In the genomic region with DNA sequence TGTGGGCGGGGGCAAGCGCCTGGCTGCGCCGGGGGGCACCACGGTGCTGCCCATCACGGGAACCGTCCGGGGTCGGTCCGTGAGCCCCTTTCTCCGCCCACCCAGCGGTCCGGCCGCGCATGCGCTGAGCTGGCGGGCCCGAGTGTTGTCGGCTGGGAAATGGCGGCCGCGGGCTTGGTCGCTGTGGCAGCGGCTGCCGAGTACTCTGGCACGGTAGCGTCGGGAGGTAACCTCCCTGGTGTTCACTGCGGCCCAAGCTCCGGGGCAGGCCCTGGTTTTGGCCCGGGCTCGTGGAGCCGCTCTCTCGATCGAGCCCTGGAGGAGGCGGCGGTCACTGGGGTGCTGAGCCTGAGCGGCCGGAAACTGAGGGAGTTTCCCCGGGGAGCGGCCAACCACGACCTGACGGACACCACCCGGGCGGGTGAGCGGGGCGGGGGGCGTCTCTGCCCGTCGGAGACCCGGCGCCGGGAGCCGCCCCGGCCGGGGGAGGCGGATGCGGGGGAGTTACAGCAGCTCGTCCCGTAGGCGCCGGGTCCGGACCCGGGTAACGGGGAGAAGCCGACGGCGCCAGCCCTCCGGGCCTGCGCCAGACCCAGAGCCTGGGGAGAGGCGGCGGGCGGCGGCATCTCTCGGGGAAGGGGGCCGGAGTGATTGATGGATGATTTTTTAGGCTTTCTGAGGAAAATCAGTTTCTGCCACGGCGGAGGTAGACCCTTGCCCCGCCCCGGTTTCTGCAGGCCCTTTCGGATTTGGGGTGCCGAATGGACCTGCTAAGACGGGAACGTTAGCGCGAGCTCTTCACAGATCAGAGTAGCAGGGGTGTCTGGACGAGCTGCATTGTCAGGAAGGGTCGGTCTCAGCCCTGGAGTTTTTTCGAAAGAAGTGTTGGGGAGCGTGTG, we compare ENCODE assay signal across 1 cellular context.
TF ChIP-seq lines count a peak whose summit lies in the region.

A gene (plus strand): TSS at position 135 of the 899 bp plus-strand sequence. CDS start 25 bp downstream, at position 160.

TF ChIP-seq in HEK293, 187 proteins besides CTCF, POLR2A, EP300 and RAD21 (continued from another document):
- TF ChIP-seq, protein P1, sequence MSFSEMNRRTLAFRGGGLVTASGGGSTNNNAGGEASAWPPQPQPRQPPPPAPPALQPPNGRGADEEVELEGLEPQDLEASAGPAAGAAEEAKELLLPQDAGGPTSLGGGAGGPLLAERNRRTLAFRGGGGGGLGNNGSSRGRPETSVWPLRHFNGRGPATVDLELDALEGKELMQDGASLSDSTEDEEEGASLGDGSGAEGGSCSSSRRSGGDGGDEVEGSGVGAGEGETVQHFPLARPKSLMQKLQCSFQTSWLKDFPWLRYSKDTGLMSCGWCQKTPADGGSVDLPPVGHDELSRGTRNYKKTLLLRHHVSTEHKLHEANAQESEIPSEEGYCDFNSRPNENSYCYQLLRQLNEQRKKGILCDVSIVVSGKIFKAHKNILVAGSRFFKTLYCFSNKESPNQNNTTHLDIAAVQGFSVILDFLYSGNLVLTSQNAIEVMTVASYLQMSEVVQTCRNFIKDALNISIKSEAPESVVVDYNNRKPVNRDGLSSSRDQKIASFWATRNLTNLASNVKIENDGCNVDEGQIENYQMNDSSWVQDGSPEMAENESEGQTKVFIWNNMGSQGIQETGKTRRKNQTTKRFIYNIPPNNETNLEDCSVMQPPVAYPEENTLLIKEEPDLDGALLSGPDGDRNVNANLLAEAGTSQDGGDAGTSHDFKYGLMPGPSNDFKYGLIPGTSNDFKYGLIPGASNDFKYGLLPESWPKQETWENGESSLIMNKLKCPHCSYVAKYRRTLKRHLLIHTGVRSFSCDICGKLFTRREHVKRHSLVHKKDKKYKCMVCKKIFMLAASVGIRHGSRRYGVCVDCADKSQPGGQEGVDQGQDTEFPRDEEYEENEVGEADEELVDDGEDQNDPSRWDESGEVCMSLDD (tag by site-specific recombination; IDR thresholded peaks at IDR 0.05) = no peak
- peak; percentile 65; the same call in 1 of the 2 replicates for TF ChIP-seq ZNF777 (tag by site-specific recombination; IDR thresholded peaks at IDR 0.05; ENCODE audit: borderline replicate concordance)
- no peak for TF ChIP-seq ZNF561 (tag by site-specific recombination; IDR thresholded peaks at IDR 0.05; ENCODE audit: borderline replicate concordance)
- TF ChIP-seq KLF10 (tag by site-specific recombination; IDR thresholded peaks at IDR 0.05) = no peak
- TF ChIP-seq, protein P2, sequence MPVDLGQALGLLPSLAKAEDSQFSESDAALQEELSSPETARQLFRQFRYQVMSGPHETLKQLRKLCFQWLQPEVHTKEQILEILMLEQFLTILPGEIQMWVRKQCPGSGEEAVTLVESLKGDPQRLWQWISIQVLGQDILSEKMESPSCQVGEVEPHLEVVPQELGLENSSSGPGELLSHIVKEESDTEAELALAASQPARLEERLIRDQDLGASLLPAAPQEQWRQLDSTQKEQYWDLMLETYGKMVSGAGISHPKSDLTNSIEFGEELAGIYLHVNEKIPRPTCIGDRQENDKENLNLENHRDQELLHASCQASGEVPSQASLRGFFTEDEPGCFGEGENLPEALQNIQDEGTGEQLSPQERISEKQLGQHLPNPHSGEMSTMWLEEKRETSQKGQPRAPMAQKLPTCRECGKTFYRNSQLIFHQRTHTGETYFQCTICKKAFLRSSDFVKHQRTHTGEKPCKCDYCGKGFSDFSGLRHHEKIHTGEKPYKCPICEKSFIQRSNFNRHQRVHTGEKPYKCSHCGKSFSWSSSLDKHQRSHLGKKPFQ (tag by site-specific recombination; IDR thresholded peaks at IDR 0.05) = 0 out of 2 replicates have a peak, but pooled peaks have one; percentile 22
- TF ChIP-seq, protein P3, sequence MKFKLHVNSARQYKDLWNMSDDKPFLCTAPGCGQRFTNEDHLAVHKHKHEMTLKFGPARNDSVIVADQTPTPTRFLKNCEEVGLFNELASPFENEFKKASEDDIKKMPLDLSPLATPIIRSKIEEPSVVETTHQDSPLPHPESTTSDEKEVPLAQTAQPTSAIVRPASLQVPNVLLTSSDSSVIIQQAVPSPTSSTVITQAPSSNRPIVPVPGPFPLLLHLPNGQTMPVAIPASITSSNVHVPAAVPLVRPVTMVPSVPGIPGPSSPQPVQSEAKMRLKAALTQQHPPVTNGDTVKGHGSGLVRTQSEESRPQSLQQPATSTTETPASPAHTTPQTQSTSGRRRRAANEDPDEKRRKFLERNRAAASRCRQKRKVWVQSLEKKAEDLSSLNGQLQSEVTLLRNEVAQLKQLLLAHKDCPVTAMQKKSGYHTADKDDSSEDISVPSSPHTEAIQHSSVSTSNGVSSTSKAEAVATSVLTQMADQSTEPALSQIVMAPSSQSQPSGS (tag by site-specific recombination; IDR thresholded peaks at IDR 0.05; ENCODE audit: low read depth) = no peak
- TF ChIP-seq ZNF24 (tag by site-specific recombination; IDR thresholded peaks at IDR 0.05) = no peak
- TF ChIP-seq, protein P4, sequence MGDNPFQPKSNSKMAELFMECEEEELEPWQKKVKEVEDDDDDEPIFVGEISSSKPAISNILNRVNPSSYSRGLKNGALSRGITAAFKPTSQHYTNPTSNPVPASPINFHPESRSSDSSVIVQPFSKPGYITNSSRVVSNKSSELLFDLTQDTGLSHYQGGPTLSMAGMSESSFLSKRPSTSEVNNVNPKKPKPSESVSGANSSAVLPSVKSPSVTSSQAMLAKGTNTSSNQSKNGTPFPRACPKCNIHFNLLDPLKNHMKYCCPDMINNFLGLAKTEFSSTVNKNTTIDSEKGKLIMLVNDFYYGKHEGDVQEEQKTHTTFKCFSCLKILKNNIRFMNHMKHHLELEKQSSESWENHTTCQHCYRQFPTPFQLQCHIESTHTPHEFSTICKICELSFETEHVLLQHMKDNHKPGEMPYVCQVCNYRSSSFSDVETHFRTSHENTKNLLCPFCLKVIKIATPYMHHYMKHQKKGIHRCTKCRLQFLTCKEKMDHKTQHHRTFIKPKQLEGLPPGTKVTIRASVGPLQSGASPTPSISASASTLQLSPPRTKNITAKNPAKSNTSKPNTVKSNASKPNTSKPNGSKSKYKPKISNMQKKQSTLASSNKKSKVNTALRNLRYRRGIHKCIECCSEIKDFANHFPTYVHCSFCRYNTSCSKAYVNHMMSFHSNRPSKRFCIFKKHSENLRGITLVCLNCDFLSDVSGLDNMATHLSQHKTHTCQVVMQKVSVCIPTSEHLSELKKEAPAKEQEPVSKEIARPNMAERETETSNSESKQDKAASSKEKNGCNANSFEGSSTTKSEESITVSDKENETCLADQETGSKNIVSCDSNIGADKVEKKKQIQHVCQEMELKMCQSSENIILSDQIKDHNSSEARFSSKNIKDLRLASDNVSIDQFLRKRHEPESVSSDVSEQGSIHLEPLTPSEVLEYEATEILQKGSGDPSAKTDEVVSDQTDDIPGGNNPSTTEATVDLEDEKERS (tag by site-specific recombination; IDR thresholded peaks at IDR 0.05) = no peak
- TF ChIP-seq ZNF223 (tag by site-specific recombination; IDR thresholded peaks at IDR 0.05) = no peak
- TF ChIP-seq, protein P5, sequence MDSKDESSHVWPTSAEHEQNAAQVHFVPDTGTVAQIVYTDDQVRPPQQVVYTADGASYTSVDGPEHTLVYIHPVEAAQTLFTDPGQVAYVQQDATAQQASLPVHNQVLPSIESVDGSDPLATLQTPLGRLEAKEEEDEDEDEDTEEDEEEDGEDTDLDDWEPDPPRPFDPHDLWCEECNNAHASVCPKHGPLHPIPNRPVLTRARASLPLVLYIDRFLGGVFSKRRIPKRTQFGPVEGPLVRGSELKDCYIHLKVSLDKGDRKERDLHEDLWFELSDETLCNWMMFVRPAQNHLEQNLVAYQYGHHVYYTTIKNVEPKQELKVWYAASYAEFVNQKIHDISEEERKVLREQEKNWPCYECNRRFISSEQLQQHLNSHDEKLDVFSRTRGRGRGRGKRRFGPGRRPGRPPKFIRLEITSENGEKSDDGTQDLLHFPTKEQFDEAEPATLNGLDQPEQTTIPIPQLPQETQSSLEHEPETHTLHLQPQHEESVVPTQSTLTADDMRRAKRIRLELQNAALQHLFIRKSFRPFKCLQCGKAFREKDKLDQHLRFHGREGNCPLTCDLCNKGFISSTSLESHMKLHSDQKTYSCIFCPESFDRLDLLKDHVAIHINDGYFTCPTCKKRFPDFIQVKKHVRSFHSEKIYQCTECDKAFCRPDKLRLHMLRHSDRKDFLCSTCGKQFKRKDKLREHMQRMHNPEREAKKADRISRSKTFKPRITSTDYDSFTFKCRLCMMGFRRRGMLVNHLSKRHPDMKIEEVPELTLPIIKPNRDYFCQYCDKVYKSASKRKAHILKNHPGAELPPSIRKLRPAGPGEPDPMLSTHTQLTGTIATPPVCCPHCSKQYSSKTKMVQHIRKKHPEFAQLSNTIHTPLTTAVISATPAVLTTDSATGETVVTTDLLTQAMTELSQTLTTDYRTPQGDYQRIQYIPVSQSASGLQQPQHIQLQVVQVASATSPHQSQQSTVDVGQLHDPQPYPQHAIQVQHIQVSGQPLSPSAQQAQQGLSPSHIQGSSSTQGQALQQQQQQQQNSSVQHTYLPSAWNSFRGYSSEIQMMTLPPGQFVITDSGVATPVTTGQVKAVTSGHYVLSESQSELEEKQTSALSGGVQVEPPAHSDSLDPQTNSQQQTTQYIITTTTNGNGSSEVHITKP (tag by site-specific recombination; IDR thresholded peaks at IDR 0.05) = peak; percentile 68
